ENCODE assay signal across 8 cellular contexts in the genomic region with DNA sequence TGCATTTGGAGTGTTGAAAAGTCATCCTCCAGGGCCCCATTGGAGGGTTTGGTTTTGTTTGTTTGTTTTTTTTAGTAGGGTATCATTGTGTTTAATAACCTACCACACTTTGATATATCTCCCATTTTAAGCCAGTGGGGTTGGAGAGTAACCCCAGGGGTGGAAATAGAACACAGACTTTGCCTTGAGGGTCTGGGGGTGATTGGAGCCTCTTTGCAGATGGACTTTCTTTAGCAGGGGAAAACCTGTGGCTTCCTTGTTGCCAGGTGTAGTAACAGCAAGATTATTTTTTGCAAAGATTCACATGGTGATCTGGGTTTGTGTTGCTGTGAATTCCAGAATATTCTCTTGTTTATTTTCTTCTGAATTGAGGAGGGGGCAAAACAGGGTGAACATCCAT. TPM values are rescaled to one million over a fixed set of nuclear protein-coding genes. Genes with fewer than 3 reads are reported as not detected.
DNase-seq lines count a peak whose midpoint lies in the region; ATAC-seq and TF ChIP-seq lines count a peak whose summit lies in the region.

No MANE protein-coding gene starts in this region.

- TF ChIP-seq RAD21 in SK-N-SH (IDR thresholded peaks at IDR 0.05; ENCODE audit: low read length) = no peak

- H3K4me1 ChIP-seq in SK-N-SH (ENCODE audit: control insufficient read depth in 1 of 2, insufficient read depth in 2 of 2, low read depth in 1 of 2, low read length in 1 of 2) (peaks cover 11 to 22% of the 10 kb centered on the region in 2 experiments; a peak in 3 of 4 replicates), iPS-20b (ENCODE audit: insufficient read depth, low read length) (peaks cover 4% of the 10 kb centered on the region; the same call in 1 of the 2 replicates), subcutaneous abdominal adipose tissue (ENCODE audit: control insufficient read depth in 5 of 5, insufficient read depth in 5 of 5, low read length in 5 of 5) (peaks cover 9 to 56% (median 46%) of the 10 kb centered on the region in 5 donors)

- H3K4me2 ChIP-seq in SK-N-SH = peak overlapping the region; percentile 82

- peaks cover 38% of the 10 kb centered on the region for H4K20me1 ChIP-seq in SK-N-SH (ENCODE audit: insufficient read depth)

- ATAC-seq in SK-N-SH treated with all-trans-retinoic acid at 6 μM for 48 hours (no peak; the same call in 2 of the 3 replicates), GM19463 (IDR thresholded peaks at IDR 0.05; ENCODE audit: unreplicated experiment) (no peak), GM19395 (IDR thresholded peaks at IDR 0.05; ENCODE audit: unreplicated experiment) (no peak), HG02588 (IDR thresholded peaks at IDR 0.05; ENCODE audit: unreplicated experiment) (no peak)

- intact Hi-C loops in activated T-helper 2 cell treated with anti-CD3 and anti-CD28 coated beads, Interferon-gamma antibody, Interleukin-2, Interleukin-4, amounts not matched to agents 10 μg/mL and 5 μg/mL and 100 μg/mL, durations not matched to agents 14 hours and 24 hours and 36 hours (cut with micrococcal nuclease) = loop anchor here (1.0 to 5.0 kb wide), 4 partner anchors 10 to 76 kb away; partner anchors contain the start of gene CEP20

- H3K27me3 ChIP-seq in SK-N-SH (ENCODE audit: insufficient read depth) = no peaks in the 10 kb centered on the region
- no peaks in the 10 kb centered on the region for H3K27me3 ChIP-seq in iPS-20b (ENCODE audit: insufficient read depth, low read length)
- no peaks in the 10 kb centered on the region for H3K27me3 ChIP-seq in subcutaneous abdominal adipose tissue (ENCODE audit: control insufficient read depth in 5 of 5, insufficient read depth in 4 of 5, low read length in 5 of 5)

- H3K9me2 ChIP-seq in SK-N-SH = no peaks in the 10 kb centered on the region

- H3K27ac ChIP-seq in SK-N-SH (ENCODE audit: low read depth in 2 of 2, low read length in 1 of 2) (peak overlapping the region; percentile 47 to 52), iPS-20b (ENCODE audit: low read length) (peak overlapping the region; percentile 3), subcutaneous abdominal adipose tissue (ENCODE audit: low read depth, low read length) (peak overlapping the region; percentile 77)

- DNase-seq in SK-N-SH = peak; percentile 31
- DNase-seq in activated T-helper 2 cell treated with anti-CD3 and anti-CD28 coated beads, Interferon-gamma antibody, Interleukin-2, Interleukin-4, amounts not matched to agents 10 μg/mL and 5 μg/mL and 100 μg/mL, durations not matched to agents 14 hours and 24 hours and 36 hours (ENCODE audit: low spot score) = no peak

- H3K9me3 ChIP-seq in SK-N-SH (no peaks in the 10 kb centered on the region), iPS-20b (ENCODE audit: insufficient read depth, low read depth, low read length) (no peaks in the 10 kb centered on the region), subcutaneous abdominal adipose tissue (ENCODE audit: control insufficient read depth in 5 of 5, low read length in 5 of 5) (no peaks in the 10 kb centered on the region)

- H2AFZ ChIP-seq in SK-N-SH (ENCODE audit: low read depth) = peak overlapping the region; percentile 9

- CTCF ChIA-PET in SK-N-SH (lab: Yijun Ruan, JAX) = interaction anchor here (0.9 to 1.3 kb wide), 2 partner anchors 8 to 19 kb away, joined by 5 read pairs; no protein-coding TSS in a partner anchor

- peaks cover 17% of the 10 kb centered on the region for H3F3A ChIP-seq in SK-N-SH (replicated peaks; ENCODE audit: insufficient read depth)

- H3K4me3 Mint-ChIP-seq in activated T-helper 2 cell treated with anti-CD3 and anti-CD28 coated beads, Interferon-gamma antibody, Interleukin-2, Interleukin-4, amounts not matched to agents 10 μg/mL and 5 μg/mL and 100 μg/mL, durations not matched to agents 14 hours and 24 hours and 36 hours (ENCODE audit: low read depth) = peak overlapping the region; percentile 99

- no peak for TF ChIP-seq CTCF in SK-N-SH (IDR thresholded peaks at IDR 0.05)

- no peak for TF ChIP-seq EP300 in SK-N-SH (IDR thresholded peaks at IDR 0.05; ENCODE audit: borderline replicate concordance in 1 of 2, low read depth in 1 of 2, low read length in 1 of 2)

- H3K36me3 Mint-ChIP-seq in activated T-helper 2 cell treated with anti-CD3 and anti-CD28 coated beads, Interferon-gamma antibody, Interleukin-2, Interleukin-4, amounts not matched to agents 10 μg/mL and 5 μg/mL and 100 μg/mL, durations not matched to agents 14 hours and 24 hours and 36 hours (ENCODE audit: low read depth) = peaks cover 47% of the 10 kb centered on the region

- H3K9me3 Mint-ChIP-seq in activated T-helper 2 cell treated with anti-CD3 and anti-CD28 coated beads, Interferon-gamma antibody, Interleukin-2, Interleukin-4, amounts not matched to agents 10 μg/mL and 5 μg/mL and 100 μg/mL, durations not matched to agents 14 hours and 24 hours and 36 hours = no peaks in the 10 kb centered on the region

- peaks cover 44% of the 10 kb centered on the region for H3K4me1 Mint-ChIP-seq in activated T-helper 2 cell treated with anti-CD3 and anti-CD28 coated beads, Interferon-gamma antibody, Interleukin-2, Interleukin-4, amounts not matched to agents 10 μg/mL and 5 μg/mL and 100 μg/mL, durations not matched to agents 14 hours and 24 hours and 36 hours (ENCODE audit: low read depth)

- H3K27ac Mint-ChIP-seq in activated T-helper 2 cell treated with anti-CD3 and anti-CD28 coated beads, Interferon-gamma antibody, Interleukin-2, Interleukin-4, amounts not matched to agents 10 μg/mL and 5 μg/mL and 100 μg/mL, durations not matched to agents 14 hours and 24 hours and 36 hours = peak overlapping the region; percentile 100

- H3K4me3 ChIP-seq in SK-N-SH (ENCODE audit: low read depth in 2 of 2, low read length in 1 of 2) (peak overlapping the region; percentile 74 to 81), iPS-20b (ENCODE audit: low read length) (peak overlapping the region; percentile 82), subcutaneous abdominal adipose tissue (ENCODE audit: low read depth in 1 of 5, low read length in 5 of 5) (peak overlapping the region; percentile 64 to 82 (median 74))

- H3K36me3 ChIP-seq in SK-N-SH (replicated peaks in 1 of 2; ENCODE audit: control insufficient read depth in 1 of 2, insufficient read depth in 2 of 2, low read length in 1 of 2) (no peaks in the 10 kb centered on the region), iPS-20b (ENCODE audit: insufficient read depth, low read depth, low read length) (no peaks in the 10 kb centered on the region), subcutaneous abdominal adipose tissue (ENCODE audit: control insufficient read depth in 5 of 5, insufficient read depth in 5 of 5, low read length in 5 of 5) (no peaks in the 10 kb centered on the region)

- H3K79me2 ChIP-seq in SK-N-SH (ENCODE audit: insufficient read depth) = peaks cover 62% of the 10 kb centered on the region

- POLR2A ChIA-PET in SK-N-SH (lab: Yijun Ruan, JAX) = no interaction called here

- H3K27me3 Mint-ChIP-seq in activated T-helper 2 cell treated with anti-CD3 and anti-CD28 coated beads, Interferon-gamma antibody, Interleukin-2, Interleukin-4, amounts not matched to agents 10 μg/mL and 5 μg/mL and 100 μg/mL, durations not matched to agents 14 hours and 24 hours and 36 hours (ENCODE audit: low read depth) = no peaks in the 10 kb centered on the region

- H3K9ac ChIP-seq in SK-N-SH = peak overlapping the region; percentile 91
- H3K9ac ChIP-seq in iPS-20b (ENCODE audit: low read depth, low read length) = peak overlapping the region; percentile 84
- H3K9ac ChIP-seq in subcutaneous abdominal adipose tissue (ENCODE audit: low read length in 5 of 5) = peak overlapping the region; percentile 77 to 94 (median 86)

TF ChIP-seq in SK-N-SH, 30 proteins besides CTCF, POLR2A, EP300 and RAD21 (continues in another document):
- no peak for TF ChIP-seq SIN3A (IDR thresholded peaks at IDR 0.05; ENCODE audit: borderline replicate concordance, low read depth, low read length)
- no peak for TF ChIP-seq MEF2A (IDR thresholded peaks at IDR 0.05; ENCODE audit: borderline replicate concordance, low read depth)
- no peak for TF ChIP-seq USF2 (IDR thresholded peaks at IDR 0.05; ENCODE audit: borderline replicate concordance, low read depth, low read length)

TF ChIP-seq in SK-N-SH treated with all-trans-retinoic acid at 6 μM for 48 hours, 23 proteins besides CTCF, POLR2A, EP300 and RAD21 (continues in another document):
- TF ChIP-seq ZFP3 (CRISPR knock-in tag; IDR thresholded peaks at IDR 0.05) (no peak), CSDC2 (CRISPR knock-in tag; IDR thresholded peaks at IDR 0.05) (no peak), ZFP30 (CRISPR knock-in tag; IDR thresholded peaks at IDR 0.05) (no peak), CSRNP3 (CRISPR knock-in tag; IDR thresholded peaks at IDR 0.05) (no peak), ZC3H10 (CRISPR knock-in tag; IDR thresholded peaks at IDR 0.05) (no peak)
- TF ChIP-seq, protein P1, sequence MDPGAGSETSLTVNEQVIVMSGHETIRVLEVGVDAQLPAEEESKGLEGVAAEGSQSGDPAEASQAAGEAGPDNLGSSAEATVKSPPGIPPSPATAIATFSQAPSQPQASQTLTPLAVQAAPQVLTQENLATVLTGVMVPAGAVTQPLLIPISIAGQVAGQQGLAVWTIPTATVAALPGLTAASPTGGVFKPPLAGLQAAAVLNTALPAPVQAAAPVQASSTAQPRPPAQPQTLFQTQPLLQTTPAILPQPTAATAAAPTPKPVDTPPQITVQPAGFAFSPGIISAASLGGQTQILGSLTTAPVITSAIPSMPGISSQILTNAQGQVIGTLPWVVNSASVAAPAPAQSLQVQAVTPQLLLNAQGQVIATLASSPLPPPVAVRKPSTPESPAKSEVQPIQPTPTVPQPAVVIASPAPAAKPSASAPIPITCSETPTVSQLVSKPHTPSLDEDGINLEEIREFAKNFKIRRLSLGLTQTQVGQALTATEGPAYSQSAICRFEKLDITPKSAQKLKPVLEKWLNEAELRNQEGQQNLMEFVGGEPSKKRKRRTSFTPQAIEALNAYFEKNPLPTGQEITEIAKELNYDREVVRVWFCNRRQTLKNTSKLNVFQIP (CRISPR knock-in tag; IDR thresholded peaks at IDR 0.05; ENCODE audit: borderline replicate concordance, low read depth) = no peak

RNA-seq across cellular contexts. Expression of gene ABCC1, which starts 1.5 kb away (rescaled TPM):
- 17.7 and 23.7 TPM in 2 replicates for polyA plus RNA-seq in SK-N-SH (2012; rRNA removed)
- polyA plus RNA-seq in SK-N-SH (2012; cell fraction: cytosol; rRNA removed) = 13.4 and 19.1 TPM in 2 replicates
- 49.9 and 61.1 TPM in 2 replicates for polyA plus RNA-seq in SK-N-SH (2012; cell fraction: nucleus; rRNA removed)
- total RNA-seq in activated T-helper 2 cell treated with anti-CD3 and anti-CD28 coated beads, Interferon-gamma antibody, Interleukin-2, Interleukin-4, amounts not matched to agents 10 μg/mL and 5 μg/mL and 100 μg/mL, durations not matched to agents 14 hours and 24 hours and 36 hours = 95.7 and 99.4 TPM in 2 replicates

Comparison
In these comparisons a context has a peak if more than half of its experiments do, and no peak if none do; other contexts are left out.
1. H3K27ac ChIP-seq: peak in every context shown above with its lines; median percentile 77 in subcutaneous abdominal adipose tissue; 50 in SK-N-SH; 3 in iPS-20b.